ENCODE assay signal across 25 cellular contexts in genomic region chr18:12631831-12632477, GRCh38.
"Had no signal": no experiment of that assay in that cellular context is flagged by ENCODE, and none has a peak within 500 bp of the region (broad histone marks: within the 10 kb centered on the region; RNA-seq: fewer than 3 reads in every experiment).

No MANE protein-coding gene starts in this region.

- H3K4me3 ChIP-seq: colonic mucosa, esophagus muscularis mucosa, gastroesophageal sphincter, heart left ventricle, hepatocyte, left lung, prostate gland, right atrium auricular region, skin epidermis, suprapubic skin, transverse colon, upper lobe of right lung had no signal

- H3K27me3 ChIP-seq: colonic mucosa, esophagus muscularis mucosa, foreskin keratinocyte, gastroesophageal sphincter, heart left ventricle, hepatocyte, left lung, right atrium auricular region, suprapubic skin, transverse colon, upper lobe of right lung had no signal

- H3K27ac Mint-ChIP-seq: dendritic cell treated with granulocyte-macrophage colony-stimulating factor and Interleukin-4, amounts not matched to agents 40 ng/mL and 50 ng/mL, for 4 days; endodermal cell; naive thymus-derived CD8-positive, alpha-beta T cell; nephron progenitor cell; stimulated activated naive CD8-positive, alpha-beta T cell treated with anti-CD3 and anti-CD28 coated beads, Interleukin-15, amount 100 ng/mL, for 72 hours had no signal

- H3K36me3 ChIP-seq: colonic mucosa, left lung, prostate gland, right atrium auricular region, suprapubic skin, transverse colon, upper lobe of right lung had no signal

- H3K9me3 Mint-ChIP-seq: dendritic cell treated with granulocyte-macrophage colony-stimulating factor and Interleukin-4, amounts not matched to agents 40 ng/mL and 50 ng/mL, for 4 days; naive thymus-derived CD8-positive, alpha-beta T cell; stimulated activated naive CD8-positive, alpha-beta T cell treated with anti-CD3 and anti-CD28 coated beads, Interleukin-15, amount 100 ng/mL, for 72 hours had no signal

- FAIRE-seq: endothelial cell of umbilical vein had no signal

- H2AFZ ChIP-seq: hepatocyte had no signal

- H3K9me3 ChIP-seq: colonic mucosa, esophagus muscularis mucosa, gastroesophageal sphincter, prostate gland, right atrium auricular region, suprapubic skin, transverse colon, upper lobe of right lung had no signal

- ATAC-seq: foreskin keratinocyte; gastroesophageal sphincter; heart left ventricle; left cardiac atrium; left lung; naive thymus-derived CD8-positive, alpha-beta T cell; stimulated activated naive CD8-positive, alpha-beta T cell treated with anti-CD3 and anti-CD28 coated beads, Interleukin-15, amount 100 ng/mL, for 72 hours; upper lobe of right lung had no signal

- H3K4me1 ChIP-seq: colonic mucosa, heart left ventricle, left lung, prostate gland, right atrium auricular region, suprapubic skin, transverse colon, upper lobe of right lung had no signal

- H3K4me2 ChIP-seq: hepatocyte had no signal

- H3K4me1 Mint-ChIP-seq: naive thymus-derived CD8-positive, alpha-beta T cell; stimulated activated naive CD8-positive, alpha-beta T cell treated with anti-CD3 and anti-CD28 coated beads, Interleukin-15, amount 100 ng/mL, for 72 hours had no signal

- H3K4me3 Mint-ChIP-seq: dendritic cell treated with granulocyte-macrophage colony-stimulating factor and Interleukin-4, amounts not matched to agents 40 ng/mL and 50 ng/mL, for 4 days; endodermal cell; naive thymus-derived CD8-positive, alpha-beta T cell; nephron progenitor cell; stimulated activated naive CD8-positive, alpha-beta T cell treated with anti-CD3 and anti-CD28 coated beads, Interleukin-15, amount 100 ng/mL, for 72 hours had no signal

- DNase-seq: colonic mucosa; effector CD8-positive, alpha-beta T cell; endodermal cell; foreskin keratinocyte; heart left ventricle; left cardiac atrium; left lung; naive thymus-derived CD8-positive, alpha-beta T cell; nephron progenitor cell; nucleus accumbens; stimulated activated CD4-positive, alpha-beta T cell treated with anti-CD3 and anti-CD28 coated beads, Interleukin-15, amount 100 ng/mL, for 24 hours; stimulated activated CD4-positive, alpha-beta T cell treated with anti-CD3 and anti-CD28 coated beads, Interleukin-2, amount 100 ng/mL, for 48 hours; stimulated activated naive CD4-positive, alpha-beta T cell; stimulated activated naive CD8-positive, alpha-beta T cell treated with anti-CD3 and anti-CD28 coated beads, Interleukin-15, amount 100 ng/mL, for 72 hours; transverse colon; upper lobe of right lung had no signal

- H3K27me3 Mint-ChIP-seq: dendritic cell treated with granulocyte-macrophage colony-stimulating factor and Interleukin-4, amounts not matched to agents 40 ng/mL and 50 ng/mL, for 4 days; naive thymus-derived CD8-positive, alpha-beta T cell; stimulated activated naive CD8-positive, alpha-beta T cell treated with anti-CD3 and anti-CD28 coated beads, Interleukin-15, amount 100 ng/mL, for 72 hours had no signal

- H3K27ac ChIP-seq: colonic mucosa, esophagus muscularis mucosa, foreskin keratinocyte, gastroesophageal sphincter, heart left ventricle, hepatocyte, left lung, prostate gland, right atrium auricular region, skin epidermis, suprapubic skin, transverse colon, upper lobe of right lung had no signal
